ENCODE assay signal across 1 cellular context in genomic region chr17:29005936-29006438, GRCh38.
A peak's percentile ranks its signal among the peaks of the same experiment; 100 is the strongest.
TF ChIP-seq lines count a peak whose summit lies in the region.

A gene with protein sequence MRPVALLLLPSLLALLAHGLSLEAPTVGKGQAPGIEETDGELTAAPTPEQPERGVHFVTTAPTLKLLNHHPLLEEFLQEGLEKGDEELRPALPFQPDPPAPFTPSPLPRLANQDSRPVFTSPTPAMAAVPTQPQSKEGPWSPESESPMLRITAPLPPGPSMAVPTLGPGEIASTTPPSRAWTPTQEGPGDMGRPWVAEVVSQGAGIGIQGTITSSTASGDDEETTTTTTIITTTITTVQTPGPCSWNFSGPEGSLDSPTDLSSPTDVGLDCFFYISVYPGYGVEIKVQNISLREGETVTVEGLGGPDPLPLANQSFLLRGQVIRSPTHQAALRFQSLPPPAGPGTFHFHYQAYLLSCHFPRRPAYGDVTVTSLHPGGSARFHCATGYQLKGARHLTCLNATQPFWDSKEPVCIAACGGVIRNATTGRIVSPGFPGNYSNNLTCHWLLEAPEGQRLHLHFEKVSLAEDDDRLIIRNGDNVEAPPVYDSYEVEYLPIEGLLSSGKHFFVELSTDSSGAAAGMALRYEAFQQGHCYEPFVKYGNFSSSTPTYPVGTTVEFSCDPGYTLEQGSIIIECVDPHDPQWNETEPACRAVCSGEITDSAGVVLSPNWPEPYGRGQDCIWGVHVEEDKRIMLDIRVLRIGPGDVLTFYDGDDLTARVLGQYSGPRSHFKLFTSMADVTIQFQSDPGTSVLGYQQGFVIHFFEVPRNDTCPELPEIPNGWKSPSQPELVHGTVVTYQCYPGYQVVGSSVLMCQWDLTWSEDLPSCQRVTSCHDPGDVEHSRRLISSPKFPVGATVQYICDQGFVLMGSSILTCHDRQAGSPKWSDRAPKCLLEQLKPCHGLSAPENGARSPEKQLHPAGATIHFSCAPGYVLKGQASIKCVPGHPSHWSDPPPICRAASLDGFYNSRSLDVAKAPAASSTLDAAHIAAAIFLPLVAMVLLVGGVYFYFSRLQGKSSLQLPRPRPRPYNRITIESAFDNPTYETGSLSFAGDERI (minus strand): TSS chr17:29006033. CDS start chr17:29005869, 164 bp downstream.

TF ChIP-seq in K562, 482 proteins besides CTCF, POLR2A, EP300 and RAD21 (continued from another document):
- peak; percentile 43; the same call in 1 of the 2 replicates for TF ChIP-seq ATF1 (CRISPR knock-in tag; IDR thresholded peaks at IDR 0.05)
- no peak for TF ChIP-seq ATF1 (tag; IDR thresholded peaks at IDR 0.05)
- no peak for TF ChIP-seq POU5F1 (IDR thresholded peaks at IDR 0.05; ENCODE audit: borderline replicate concordance, low read depth, low read length, partially characterized antibody)
- no peak for TF ChIP-seq IFI16 (CRISPR knock-in tag; IDR thresholded peaks at IDR 0.05)
- TF ChIP-seq SIN3A (IDR thresholded peaks at IDR 0.05; ENCODE audit: borderline replicate concordance in 2 of 2, control insufficient read depth in 1 of 2, low read depth in 2 of 2, low read length in 2 of 2): peak in 1 of 2 experiments; percentile 94; a peak in 2 of 4 replicates
- TF ChIP-seq, protein P1, sequence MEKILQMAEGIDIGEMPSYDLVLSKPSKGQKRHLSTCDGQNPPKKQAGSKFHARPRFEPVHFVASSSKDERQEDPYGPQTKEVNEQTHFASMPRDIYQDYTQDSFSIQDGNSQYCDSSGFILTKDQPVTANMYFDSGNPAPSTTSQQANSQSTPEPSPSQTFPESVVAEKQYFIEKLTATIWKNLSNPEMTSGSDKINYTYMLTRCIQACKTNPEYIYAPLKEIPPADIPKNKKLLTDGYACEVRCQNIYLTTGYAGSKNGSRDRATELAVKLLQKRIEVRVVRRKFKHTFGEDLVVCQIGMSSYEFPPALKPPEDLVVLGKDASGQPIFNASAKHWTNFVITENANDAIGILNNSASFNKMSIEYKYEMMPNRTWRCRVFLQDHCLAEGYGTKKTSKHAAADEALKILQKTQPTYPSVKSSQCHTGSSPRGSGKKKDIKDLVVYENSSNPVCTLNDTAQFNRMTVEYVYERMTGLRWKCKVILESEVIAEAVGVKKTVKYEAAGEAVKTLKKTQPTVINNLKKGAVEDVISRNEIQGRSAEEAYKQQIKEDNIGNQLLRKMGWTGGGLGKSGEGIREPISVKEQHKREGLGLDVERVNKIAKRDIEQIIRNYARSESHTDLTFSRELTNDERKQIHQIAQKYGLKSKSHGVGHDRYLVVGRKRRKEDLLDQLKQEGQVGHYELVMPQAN (IDR thresholded peaks at IDR 0.05; ENCODE audit: borderline replicate concordance): no peak
- TF ChIP-seq CREB1 (IDR thresholded peaks at IDR 0.05): peak; percentile 58
- peak; percentile 62; the same call in 1 of the 2 replicates for TF ChIP-seq CREB1 (CRISPR knock-in tag; IDR thresholded peaks at IDR 0.05)
- no peak for TF ChIP-seq TEAD4 (IDR thresholded peaks at IDR 0.05; ENCODE audit: low read length)
- 0 out of 2 replicates have a peak, but pooled peaks have one; percentile 45 for TF ChIP-seq TEAD4 (CRISPR knock-in tag; IDR thresholded peaks at IDR 0.05; ENCODE audit: borderline replicate concordance)
- no peak for TF ChIP-seq HDAC8 (tag; IDR thresholded peaks at IDR 0.05)
- no peak for TF ChIP-seq HIVEP1 (CRISPR knock-in tag; IDR thresholded peaks at IDR 0.05)
- TF ChIP-seq ETS1 (conservative IDR thresholded peaks at IDR 0.05; ENCODE audit: control insufficient read depth, low read depth, low read length): peak; percentile 61; the same call in 1 of the 2 replicates
- TF ChIP-seq ETS2 (tag; IDR thresholded peaks at IDR 0.05; ENCODE audit: borderline replicate concordance, poor library complexity, severe bottlenecking): no peak
- TF ChIP-seq KLF16 (IDR thresholded peaks at IDR 0.05): no peak
- TF ChIP-seq ZNF384 (IDR thresholded peaks at IDR 0.05; ENCODE audit: low read depth, low read length): no peak
- no peak for TF ChIP-seq PHF20 (IDR thresholded peaks at IDR 0.05; ENCODE audit: partially characterized antibody)
- peak; percentile 61; the same call in 1 of the 2 replicates for TF ChIP-seq DMBX1 (CRISPR knock-in tag; IDR thresholded peaks at IDR 0.05; ENCODE audit: borderline replicate concordance)
- no peak for TF ChIP-seq FOXJ2 (tag; IDR thresholded peaks at IDR 0.05)
- TF ChIP-seq ZKSCAN1 (IDR thresholded peaks at IDR 0.05; ENCODE audit: low read depth, low read length): peak; percentile 64
- TF ChIP-seq BCL6 (CRISPR knock-in tag; IDR thresholded peaks at IDR 0.05): no peak
- TF ChIP-seq ERF (CRISPR knock-in tag; IDR thresholded peaks at IDR 0.05): no peak
- peak; percentile 29 for TF ChIP-seq CCNT2 (IDR thresholded peaks at IDR 0.05; ENCODE audit: borderline replicate concordance, extremely low read depth, insufficient read length, low read depth, low read length)
- TF ChIP-seq CBFA2T3 (IDR thresholded peaks at IDR 0.05): no peak
- TF ChIP-seq EGR1 (conservative IDR thresholded peaks at IDR 0.05): peak; percentile 63
- TF ChIP-seq HDAC2 (IDR thresholded peaks at IDR 0.05): no peak
- TF ChIP-seq CXXC5 (CRISPR knock-in tag; IDR thresholded peaks at IDR 0.05): peak; percentile 73
- TF ChIP-seq SRSF9 (IDR thresholded peaks at IDR 0.05; ENCODE audit: borderline replicate concordance, low read depth, low read length): no peak
- no peak for TF ChIP-seq ZNF507 (tag; conservative IDR thresholded peaks at IDR 0.05)
- TF ChIP-seq ZNF511 (CRISPR knock-in tag; IDR thresholded peaks at IDR 0.05): peak; percentile 87
- peak; percentile 75; the same call in 1 of the 2 replicates for TF ChIP-seq ZBTB17 (CRISPR knock-in tag; IDR thresholded peaks at IDR 0.05)
- TF ChIP-seq TAF1 (IDR thresholded peaks at IDR 0.05; ENCODE audit: control insufficient read depth, extremely low read depth, insufficient read depth, low read length, severe bottlenecking): no peak
- no peak for TF ChIP-seq CLOCK (CRISPR knock-in tag; IDR thresholded peaks at IDR 0.05; ENCODE audit: borderline replicate concordance)
- TF ChIP-seq MAZ (CRISPR knock-in tag; conservative IDR thresholded peaks at IDR 0.05 in 1 of 2, IDR thresholded peaks at IDR 0.05 in 1 of 2): peak; percentile 64 to 99
